ENCODE assay signal across 8 cellular contexts in the genomic region with DNA sequence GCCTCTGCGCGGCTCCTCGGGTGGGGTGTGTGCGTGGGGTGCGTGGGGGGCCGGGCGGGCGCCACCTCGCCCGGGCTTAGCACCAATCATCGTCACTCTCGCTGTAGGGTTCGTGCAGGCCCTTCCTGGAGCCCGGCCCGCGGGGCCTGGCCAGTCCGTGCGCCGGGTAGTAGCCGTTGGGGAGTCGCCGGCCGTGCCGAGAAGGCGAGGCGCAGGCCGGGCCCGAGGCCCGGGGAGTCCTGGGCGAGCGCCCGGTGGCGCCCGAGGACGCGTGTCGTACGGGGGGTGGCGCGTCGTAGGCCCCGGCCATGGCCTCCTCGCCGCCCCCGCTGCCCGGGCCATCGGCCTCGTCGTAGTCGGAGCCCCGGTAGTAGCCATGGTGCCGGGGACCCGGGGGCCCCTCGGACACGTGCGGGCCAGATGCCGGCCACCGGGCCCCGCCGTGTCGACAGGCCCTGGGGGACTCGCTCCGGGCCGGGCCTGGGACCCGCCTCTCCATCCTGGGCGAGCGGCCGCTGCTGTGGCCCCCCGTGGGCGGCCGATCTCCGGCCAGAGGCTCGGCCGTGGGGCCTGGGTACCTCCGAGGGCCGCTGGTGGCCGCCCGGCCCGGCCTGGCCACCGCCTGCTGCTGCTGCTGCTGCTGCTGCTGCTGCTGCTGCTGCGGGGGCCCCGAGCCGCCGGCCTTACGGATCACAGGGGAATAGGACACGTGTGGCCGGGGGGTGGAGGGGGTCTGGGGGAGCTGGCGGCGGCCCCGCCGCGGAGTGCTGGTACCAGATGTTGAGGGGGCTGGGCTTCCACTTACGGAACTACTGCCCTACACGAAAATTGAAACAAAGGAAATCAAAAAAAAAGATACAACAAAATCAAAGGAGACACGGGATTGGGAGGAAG. TPM values are rescaled to one million over a fixed set of nuclear protein-coding genes. Genes with fewer than 3 reads are reported as not detected.
A peak's percentile ranks its signal among the peaks of the same experiment; 100 is the strongest.
DNase-seq lines count a peak whose midpoint lies in the region; ATAC-seq and TF ChIP-seq lines count a peak whose summit lies in the region.

No MANE protein-coding gene starts in this region.

- no peaks in the 10 kb centered on the region for H3K9me3 ChIP-seq in uterus

- no peak for TF ChIP-seq CTCF in uterus (IDR thresholded peaks at IDR 0.05)

- peak overlapping the region; percentile 36 to 37 for H3K4me3 ChIP-seq in uterus

- peak overlapping the region; percentile 83 for H3K27ac Mint-ChIP-seq in activated naive CD8-positive, alpha-beta T cell treated with anti-CD3 and anti-CD28 coated beads, Interleukin-2, amount 50 U/mL, for 24 hours

- peak in 1 of 2 donors; percentile 12 for TF ChIP-seq POLR2A in uterus (IDR thresholded peaks at IDR 0.05)

- DNase-seq in stimulated activated CD4-positive, alpha-beta T cell treated with anti-CD3 and anti-CD28 coated beads, Interleukin-15, amount 100 ng/mL, for 24 hours: peak; percentile 39
- no peak for DNase-seq in stimulated activated CD4-positive, alpha-beta T cell treated with anti-CD3 and anti-CD28 coated beads, Interleukin-4, amount 100 ng/mL, for 4 hours
- peak; percentile 43 for DNase-seq in activated naive CD8-positive, alpha-beta T cell treated with anti-CD3 and anti-CD28 coated beads, Interleukin-2, amount 50 U/mL, for 24 hours
- DNase-seq in medulla oblongata (ENCODE audit: extremely low spot score): peak; percentile 12
- DNase-seq in uterus: peak; percentile 41 to 49
- DNase-seq in globus pallidus (ENCODE audit: low spot score): no peak
- no peak for DNase-seq in UCSD-AML1 (lab: John Stamatoyannopoulos, UW; ENCODE audit: unreplicated experiment)

- H3K9me3 Mint-ChIP-seq in activated naive CD8-positive, alpha-beta T cell treated with anti-CD3 and anti-CD28 coated beads, Interleukin-2, amount 50 U/mL, for 24 hours: no peaks in the 10 kb centered on the region

- no peaks in the 10 kb centered on the region for H3K36me3 ChIP-seq in uterus

- peak overlapping the region; percentile 86 to 89 for H3K27ac ChIP-seq in uterus

- H3K27me3 Mint-ChIP-seq in activated naive CD8-positive, alpha-beta T cell treated with anti-CD3 and anti-CD28 coated beads, Interleukin-2, amount 50 U/mL, for 24 hours: no peaks in the 10 kb centered on the region

- no peaks in the 10 kb centered on the region for H3K27me3 ChIP-seq in uterus

- H3K4me3 Mint-ChIP-seq in activated naive CD8-positive, alpha-beta T cell treated with anti-CD3 and anti-CD28 coated beads, Interleukin-2, amount 50 U/mL, for 24 hours: peak overlapping the region; percentile 77

- no peak for ATAC-seq in activated naive CD8-positive, alpha-beta T cell treated with anti-CD3 and anti-CD28 coated beads, Interleukin-2, amount 50 U/mL, for 24 hours
- ATAC-seq in GM21447 (IDR thresholded peaks at IDR 0.05; ENCODE audit: unreplicated experiment): no peak

- intact Hi-C loops in uterus (cut with DNase I; ENCODE audit: low total_unique reads): no loop called here

- H3K4me1 Mint-ChIP-seq in activated naive CD8-positive, alpha-beta T cell treated with anti-CD3 and anti-CD28 coated beads, Interleukin-2, amount 50 U/mL, for 24 hours: peaks cover 29% of the 10 kb centered on the region

- H3K36me3 Mint-ChIP-seq in activated naive CD8-positive, alpha-beta T cell treated with anti-CD3 and anti-CD28 coated beads, Interleukin-2, amount 50 U/mL, for 24 hours (ENCODE audit: low read depth): no peaks in the 10 kb centered on the region

- no peaks in the 10 kb centered on the region for H3K4me1 ChIP-seq in uterus

RNA-seq across cellular contexts. Expression of a gene that starts 57.3 kb away (rescaled TPM):
- 100 to 1,000 TPM in 1 of 4 donors, 10 to 100 TPM in 3; 15.1 to 108 (median 66.7) TPM for total RNA-seq in uterus

RNA-seq across cellular contexts. Expression of a gene that starts 57.3 kb away (rescaled TPM):
- total RNA-seq in uterus: 10 to 100 TPM; 42.2 to 72.1 (median 44.8) TPM

Comparison
In these comparisons a context has a peak if more than half of its experiments do, and no peak if none do; other contexts are left out.
1. DNase-seq: peak in stimulated activated CD4-positive, alpha-beta T cell treated with anti-CD3 and anti-CD28 coated beads, Interleukin-15, amount 100 ng/mL, for 24 hours (single experiment), activated naive CD8-positive, alpha-beta T cell treated with anti-CD3 and anti-CD28 coated beads, Interleukin-2, amount 50 U/mL, for 24 hours (single experiment), medulla oblongata (single experiment) and uterus (2 of 2); none in stimulated activated CD4-positive, alpha-beta T cell treated with anti-CD3 and anti-CD28 coated beads, Interleukin-4, amount 100 ng/mL, for 4 hours (0 of 2), globus pallidus (single experiment) and UCSD-AML1 (single experiment).